Comparison of ENCODE assay signal across 13 cellular contexts in genomic region chr19:15321739-15322138, GRCh38. TPM values are rescaled to one million over a fixed set of nuclear protein-coding genes. Genes with fewer than 3 reads are reported as not detected.
DNase-seq lines count a peak whose midpoint lies in the region; ATAC-seq and TF ChIP-seq lines count a peak whose summit lies in the region.
"Had no signal": no experiment of that assay in that cellular context is flagged by ENCODE, and none has a peak within 500 bp of the region (broad histone marks: within the 10 kb centered on the region; RNA-seq: fewer than 3 reads in every experiment).

No MANE protein-coding gene starts in this region.

- H3K36me3 Mint-ChIP-seq in activated CD4-positive, alpha-beta T cell treated with anti-CD3 and anti-CD28 coated beads, Interleukin-2, amount 10 ng/mL, durations not matched to agents 24 days and 14 days (ENCODE audit: low read depth) = peaks cover 17% of the 10 kb centered on the region
- H3K36me3 Mint-ChIP-seq in endodermal cell (ENCODE audit: low read depth) (peaks cover 10% of the 10 kb centered on the region), progenitor cell of endocrine pancreas (ENCODE audit: insufficient read depth) (peaks cover 1% of the 10 kb centered on the region)

- no peak for ATAC-seq in GM21360 (IDR thresholded peaks at IDR 0.05; ENCODE audit: unreplicated experiment)
- ATAC-seq: left colon, Panc1 had no signal

- peak overlapping the region; percentile 22 for H3K27ac Mint-ChIP-seq in activated CD4-positive, alpha-beta T cell treated with anti-CD3 and anti-CD28 coated beads, Interleukin-2, amount 10 ng/mL, durations not matched to agents 24 days and 14 days
- peak overlapping the region; percentile 30 for H3K27ac Mint-ChIP-seq in endodermal cell
- H3K27ac Mint-ChIP-seq in progenitor cell of endocrine pancreas = peak overlapping the region; percentile 9
- H3K27ac Mint-ChIP-seq: T-helper 2 cell treated with Interferon-gamma antibody and Interleukin-4, amounts not matched to agents 5 μg/mL and 100 μg/mL, for 36 hours had no signal

- no peaks in the 10 kb centered on the region for H3K27me3 Mint-ChIP-seq in activated CD4-positive, alpha-beta T cell treated with anti-CD3 and anti-CD28 coated beads, Interleukin-2, amount 10 ng/mL, durations not matched to agents 24 days and 14 days
- no peaks in the 10 kb centered on the region for H3K27me3 Mint-ChIP-seq in endodermal cell (ENCODE audit: insufficient read depth)
- H3K27me3 Mint-ChIP-seq in progenitor cell of endocrine pancreas = no peaks in the 10 kb centered on the region

- no peaks in the 10 kb centered on the region for H3K9me3 ChIP-seq in SK-N-MC (ENCODE audit: low read depth, low read length)
- H3K9me3 ChIP-seq in endodermal cell (ENCODE audit: control insufficient read depth, low read length) = no peaks in the 10 kb centered on the region

- peaks cover 4% of the 10 kb centered on the region for H3K9me3 Mint-ChIP-seq in activated CD4-positive, alpha-beta T cell treated with anti-CD3 and anti-CD28 coated beads, Interleukin-2, amount 10 ng/mL, durations not matched to agents 24 days and 14 days
- H3K9me3 Mint-ChIP-seq in endodermal cell (no peaks in the 10 kb centered on the region), progenitor cell of endocrine pancreas (ENCODE audit: low read depth) (peaks cover 3% of the 10 kb centered on the region)
- H3K9me3 Mint-ChIP-seq: T-helper 2 cell treated with Interferon-gamma antibody and Interleukin-4, amounts not matched to agents 5 μg/mL and 100 μg/mL, for 36 hours had no signal

- TF ChIP-seq CTCF in endodermal cell (conservative IDR thresholded peaks at IDR 0.05) (no peak), progenitor cell of endocrine pancreas (IDR thresholded peaks at IDR 0.05; ENCODE audit: unreplicated experiment) (no peak)

- H3K4me3 Mint-ChIP-seq in activated CD4-positive, alpha-beta T cell treated with anti-CD3 and anti-CD28 coated beads, Interleukin-2, amount 10 ng/mL, durations not matched to agents 24 days and 14 days = peak overlapping the region; percentile 49
- H3K4me3 Mint-ChIP-seq in endodermal cell (no peak overlapping the region), progenitor cell of endocrine pancreas (ENCODE audit: low read depth) (no peak overlapping the region)
- H3K4me3 Mint-ChIP-seq: T-helper 2 cell treated with Interferon-gamma antibody and Interleukin-4, amounts not matched to agents 5 μg/mL and 100 μg/mL, for 36 hours had no signal

- peaks cover 74% of the 10 kb centered on the region for H3K4me1 Mint-ChIP-seq in activated CD4-positive, alpha-beta T cell treated with anti-CD3 and anti-CD28 coated beads, Interleukin-2, amount 10 ng/mL, durations not matched to agents 24 days and 14 days
- H3K4me1 Mint-ChIP-seq in endodermal cell = peaks cover 62% of the 10 kb centered on the region
- H3K4me1 Mint-ChIP-seq in progenitor cell of endocrine pancreas (ENCODE audit: low read depth) = peaks cover 69% of the 10 kb centered on the region

- H3K9ac ChIP-seq in SK-N-MC (ENCODE audit: insufficient read length) = no peak overlapping the region
- H3K9ac ChIP-seq in endodermal cell (ENCODE audit: extremely low read depth, low read length, poor library complexity, severe bottlenecking) = no peak overlapping the region

- 95 to 100% methylated on average over 1 to 2 of the region's 2 CpGs for WGBS in endodermal cell (ENCODE audit: insufficient coverage in 1 of 2, insufficient read length in 1 of 2), 2 experiments

- H3K4me1 ChIP-seq in endodermal cell (ENCODE audit: control insufficient read depth, insufficient read depth, low read length) = peaks cover 14% of the 10 kb centered on the region

- no peaks in the 10 kb centered on the region for H3K27me3 ChIP-seq in endodermal cell (ENCODE audit: control insufficient read depth, insufficient read depth, low read length, poor library complexity, severe bottlenecking)
- no peaks in the 10 kb centered on the region for H3K27me3 ChIP-seq in H7 (ENCODE audit: control insufficient read depth, insufficient read depth, low read length)

- no peak for DNase-seq in activated CD4-positive, alpha-beta T cell treated with anti-CD3 and anti-CD28 coated beads, Interleukin-2, amount 10 ng/mL, durations not matched to agents 24 days and 14 days
- DNase-seq in activated CD4-positive, alpha-beta T cell treated with anti-CD3 and anti-CD28 coated beads for 48 hours = no peak
- no peak for DNase-seq in SK-N-MC (ENCODE audit: low read depth, low spot score)
- no peak for DNase-seq in endodermal cell
- DNase-seq in progenitor cell of endocrine pancreas (ENCODE audit: low spot score, unreplicated experiment) = no peak
- no peak for DNase-seq in NCI-H2196 treated with DMSO at 0.1 percent for 48 hours (lab: John Stamatoyannopoulos, UW; ENCODE audit: unreplicated experiment)
- no peak for DNase-seq in H7
- DNase-seq: amygdala, left colon, MV-4-11 had no signal

- H3K27ac ChIP-seq in SK-N-MC (peak overlapping the region; percentile 39; the same call in 1 of the 2 replicates), endodermal cell (ENCODE audit: low read depth, low read length) (no peak overlapping the region)

- no peak overlapping the region for H3K4me3 ChIP-seq in SK-N-MC
- H3K4me3 ChIP-seq in endodermal cell (ENCODE audit: low read length) = no peak overlapping the region
- no peak overlapping the region for H3K4me3 ChIP-seq in H7 (ENCODE audit: insufficient read depth, low read depth, low read length)

- intact Hi-C loops in activated CD4-positive, alpha-beta T cell treated with anti-CD3 and anti-CD28 coated beads, Interleukin-2, amount 10 ng/mL, durations not matched to agents 24 days and 14 days (cut with micrococcal nuclease) = no loop called here

- H3K36me3 ChIP-seq in SK-N-MC (ENCODE audit: insufficient read depth, low read length) (no peaks in the 10 kb centered on the region; the same call in 1 of the 2 replicates), endodermal cell (ENCODE audit: control insufficient read depth, insufficient read depth, low read length) (no peaks in the 10 kb centered on the region), H7 (replicated peaks; ENCODE audit: control insufficient read depth, insufficient read depth, low read length) (no peaks in the 10 kb centered on the region; the same call in 1 of the 2 replicates)

RNA-seq across cellular contexts. Expression of gene BRD4, which starts 10.6 kb away (rescaled TPM):
- total RNA-seq in activated CD4-positive, alpha-beta T cell treated with anti-CD3 and anti-CD28 coated beads, Interleukin-2, amount 10 ng/mL, durations not matched to agents 24 days and 14 days = 109 TPM in 2 replicates
- total RNA-seq in endodermal cell = 100 to 1,000 TPM; 149 to 156 TPM
- polyA plus RNA-seq in endodermal cell (2013, experiment 1 of 2) = 79.3 TPM
- 80.9 TPM for polyA plus RNA-seq in endodermal cell (2013, experiment 2 of 2)
- total RNA-seq in progenitor cell of endocrine pancreas = 144 and 148 TPM in 2 replicates
- total RNA-seq in H7 (2014; rRNA removed; shearing (Covaris generic)) = 24.8 and 26.1 TPM in 2 replicates

RNA-seq across cellular contexts. Expression of gene AKAP8, which starts 57.8 kb away (rescaled TPM):
- 55.4 and 56.2 TPM in 2 replicates for total RNA-seq in activated CD4-positive, alpha-beta T cell treated with anti-CD3 and anti-CD28 coated beads, Interleukin-2, amount 10 ng/mL, durations not matched to agents 24 days and 14 days
- total RNA-seq in endodermal cell = 10 to 100 TPM; 34.9 to 39.6 TPM
- 20.5 TPM for polyA plus RNA-seq in endodermal cell (2013, experiment 1 of 2)
- 18.1 TPM for polyA plus RNA-seq in endodermal cell (2013, experiment 2 of 2)
- total RNA-seq in progenitor cell of endocrine pancreas = 44.0 and 51.9 TPM in 2 replicates
- total RNA-seq in H7 (2014; rRNA removed; shearing (Covaris generic)) = 24.4 and 25.1 TPM in 2 replicates
